In genomic region chr4:88722828-88723227, GRCh38 we compare ENCODE assay signal across 18 cellular contexts. TPM values are rescaled to one million over a fixed set of nuclear protein-coding genes. Genes with fewer than 3 reads are reported as not detected.
A peak's percentile ranks its signal among the peaks of the same experiment; 100 is the strongest.
DNase-seq lines count a peak whose midpoint lies in the region; ATAC-seq and TF ChIP-seq lines count a peak whose summit lies in the region.
"Had no signal": no experiment of that assay in that cellular context is flagged by ENCODE, and none has a peak within 500 bp of the region (broad histone marks: within the 10 kb centered on the region; RNA-seq: fewer than 3 reads in every experiment).

No MANE protein-coding gene starts in this region.

- H3K9me3 ChIP-seq in right atrium auricular region (peaks cover 0 to 5% of the 10 kb centered on the region in 2 donors), aorta (ENCODE audit: control insufficient read depth, low read length) (no peaks in the 10 kb centered on the region), mammary epithelial cell (replicated peaks; ENCODE audit: insufficient read depth, low read length) (no peaks in the 10 kb centered on the region)

- ATAC-seq in Right ventricle myocardium superior (ENCODE audit: poor library complexity) (peak; percentile 78), left cardiac atrium (peak; percentile 71 to 78), sciatic nerve (peak; percentile 44), aorta (ENCODE audit: low FRiP score) (peak; percentile 40), HG02870 (IDR thresholded peaks at IDR 0.05; ENCODE audit: unreplicated experiment) (no peak)
- ATAC-seq: GM23338, HCT116, K562 had no signal

- H2AFZ ChIP-seq in mammary epithelial cell (ENCODE audit: low read depth, low read length): no peak overlapping the region
- H2AFZ ChIP-seq: GM23338 had no signal

- peak; percentile 65 for DNase-seq in Right ventricle myocardium superior
- DNase-seq in right atrium auricular region (ENCODE audit: low spot score): no peak
- DNase-seq in left cardiac atrium: no peak
- no peak for DNase-seq in sciatic nerve (ENCODE audit: low spot score)
- DNase-seq in aorta: no peak
- no peak for DNase-seq in mammary epithelial cell
- DNase-seq in NCI-H1694 treated with DMSO at 0.1 percent for 48 hours (lab: John Stamatoyannopoulos, UW): no peak
- DNase-seq: DMS79 treated with DMSO at 0.1 percent for 48 hours, NCI-H1105 treated with DMSO at 0.1 percent for 48 hours, NCI-H187, NCI-H2107, NCI-H510A, NCI-H748 treated with DMSO at 0.1 percent for 48 hours, SHP77 treated with DMSO at 0.1 percent for 48 hours had no signal

- H3K36me3 ChIP-seq in right atrium auricular region (peaks cover 17% of the 10 kb centered on the region), aorta (ENCODE audit: control insufficient read depth in 1 of 2, insufficient read depth in 2 of 2, low read length in 1 of 2) (peaks cover 4 to 10% of the 10 kb centered on the region in 2 donors), mammary epithelial cell (ENCODE audit: insufficient read depth, low read length) (peaks cover 2% of the 10 kb centered on the region)

- H3K4me3 ChIP-seq in right atrium auricular region (no peak overlapping the region), aorta (ENCODE audit: low read length in 2 of 2) (no peak overlapping the region), mammary epithelial cell (replicated peaks in 1 of 3; ENCODE audit: insufficient read depth in 1 of 3, low read depth in 2 of 3, low read length in 3 of 3) (no peak overlapping the region)
- H3K4me3 ChIP-seq: GM23338, K562 had no signal

- no peak for TF ChIP-seq CTCF in right atrium auricular region (IDR thresholded peaks at IDR 0.05)
- no peak for TF ChIP-seq CTCF in mammary epithelial cell (conservative IDR thresholded peaks at IDR 0.05 in 1 of 2, IDR thresholded peaks at IDR 0.05 in 1 of 2; ENCODE audit: extremely low read depth in 1 of 2, insufficient read depth in 1 of 2, low read depth in 1 of 2, low read length in 2 of 2)

- WGBS in aorta, 2 donors: 20 to 24% methylated on average over 2 of the region's 2 CpGs
- 83% methylated on average over 2 of the region's 2 CpGs for WGBS in mammary epithelial cell (ENCODE audit: low coverage, missing lambda C conversion rate)

- BruUV-seq in mammary epithelial cell (replicated peaks; lab: Mats Ljungman, UMichigan): no TSS peak

- in situ Hi-C loops in mammary epithelial cell (cut with MboI; ENCODE audit: low sequenced_read_pairs in 2 of 2): no loop called here

- dilution Hi-C loops in mammary epithelial cell (cut with HindIII; ENCODE audit: low sequenced_read_pairs): no loop called here

- H3K27ac ChIP-seq in right atrium auricular region: peak overlapping the region in 1 of 2 donors; percentile 7
- H3K27ac ChIP-seq in aorta (ENCODE audit: low read depth in 1 of 2, low read length in 2 of 2): peak overlapping the region in 1 of 2 donors; percentile 46
- H3K27ac ChIP-seq in mammary epithelial cell (ENCODE audit: insufficient read depth, low read depth, low read length): no peak overlapping the region

- intact Hi-C loops in Right ventricle myocardium superior (cut with DNase I) (no loop called here), left cardiac atrium (cut with DNase I) (no loop called here), sciatic nerve (cut with DNase I) (no loop called here), aorta (cut with DNase I) (no loop called here), mammary epithelial cell (cut with micrococcal nuclease) (no loop called here)

- H3K27me3 ChIP-seq in right atrium auricular region (no peaks in the 10 kb centered on the region), aorta (ENCODE audit: control insufficient read depth in 1 of 2, insufficient read depth in 2 of 2, low read length in 1 of 2) (no peaks in the 10 kb centered on the region), mammary epithelial cell (ENCODE audit: insufficient read depth, low read length) (no peaks in the 10 kb centered on the region)

- no peaks in the 10 kb centered on the region for H3K79me2 ChIP-seq in mammary epithelial cell (ENCODE audit: insufficient read depth, low read length)

- no peaks in the 10 kb centered on the region for H4K20me1 ChIP-seq in mammary epithelial cell (ENCODE audit: insufficient read depth, low read length)

- CTCF ChIA-PET in mammary epithelial cell (lab: Charles Lee; ENCODE audit: low non-redundant PET): no interaction called here

- no peak overlapping the region for H3K9ac ChIP-seq in mammary epithelial cell (ENCODE audit: insufficient read depth, low read length)

- H3K4me1 ChIP-seq in right atrium auricular region: peaks cover 0 to 40% of the 10 kb centered on the region in 2 donors
- peaks cover 5 to 7% of the 10 kb centered on the region in 2 donors for H3K4me1 ChIP-seq in aorta (ENCODE audit: control insufficient read depth in 1 of 2, insufficient read depth in 2 of 2, low read length in 2 of 2)
- H3K4me1 ChIP-seq in mammary epithelial cell (ENCODE audit: insufficient read depth, low read length): no peaks in the 10 kb centered on the region

- no peak overlapping the region for H3K4me2 ChIP-seq in mammary epithelial cell (ENCODE audit: insufficient read depth, low read depth, low read length)
- H3K4me2 ChIP-seq: GM23338 had no signal

RNA-seq across cellular contexts. Expression of gene NAP1L5, which starts 25.2 kb away (rescaled TPM):
- total RNA-seq in Right ventricle myocardium superior: 1.9 TPM
- total RNA-seq in right atrium auricular region: 1 to 10 TPM; 5.2 to 6.6 TPM
- total RNA-seq in left cardiac atrium: 10 to 100 TPM in 1 of 2 donors, 1 to 10 TPM in 1; 4.9 to 12.4 TPM
- 7.9 TPM for total RNA-seq in sciatic nerve
- 10 to 100 TPM in 1 of 2 donors, 1 to 10 TPM in 1; 9.5 to 11.2 TPM for total RNA-seq in aorta
- polyA plus RNA-seq in aorta: 10 to 100 TPM in 1 of 2 donors, 1 to 10 TPM in 1; 9.4 to 13.0 TPM
- 1 to 10 TPM; 2.8 to 4.7 TPM for total RNA-seq in mammary epithelial cell
- polyA plus RNA-seq in mammary epithelial cell: 2.3 TPM
- polyA minus RNA-seq in mammary epithelial cell: 0.88 TPM
